ENCODE assay signal across 16 cellular contexts in genomic region chr6:83265384-83265783, GRCh38.
DNase-seq lines count a peak whose midpoint lies in the region; ATAC-seq and TF ChIP-seq lines count a peak whose summit lies in the region.
"Had no signal": no experiment of that assay in that cellular context is flagged by ENCODE, and none has a peak within 500 bp of the region (broad histone marks: within the 10 kb centered on the region; RNA-seq: fewer than 3 reads in every experiment).

No MANE protein-coding gene starts in this region.

- ATAC-seq in stimulated activated naive CD8-positive, alpha-beta T cell treated with anti-CD3 and anti-CD28 coated beads, Interleukin-15, amount 100 ng/mL, for 72 hours, result peak; percentile 48
- ATAC-seq in stimulated activated naive CD8-positive, alpha-beta T cell treated with anti-CD3 and anti-CD28 coated beads, Interleukin-15, Interleukin-2, amounts not matched to agents 100 U/mL and 50 U/mL, for 24 hours, result no peak
- no peak for ATAC-seq in GM19324 (IDR thresholded peaks at IDR 0.05; ENCODE audit: low FRiP score, unreplicated experiment)

- peaks cover 8% of the 10 kb centered on the region for H3K27me3 Mint-ChIP-seq in stimulated activated naive CD8-positive, alpha-beta T cell treated with anti-CD3 and anti-CD28 coated beads, Interleukin-15, amount 100 ng/mL, for 72 hours
- peaks cover 6% of the 10 kb centered on the region for H3K27me3 Mint-ChIP-seq in activated naive CD4-positive, alpha-beta T cell treated with anti-CD3 and anti-CD28 coated beads for 36 hours (ENCODE audit: low read depth)
- H3K27me3 Mint-ChIP-seq: activated naive CD4-positive, alpha-beta T cell treated with anti-CD3 and anti-CD28 coated beads, Interleukin-2, amount 10 ng/mL, durations not matched to agents 7 days and 5 days had no signal

- no peak overlapping the region for H3K27ac Mint-ChIP-seq in stimulated activated naive CD8-positive, alpha-beta T cell treated with anti-CD3 and anti-CD28 coated beads, Interleukin-15, amount 100 ng/mL, for 72 hours
- H3K27ac Mint-ChIP-seq in activated naive CD4-positive, alpha-beta T cell treated with anti-CD3 and anti-CD28 coated beads for 36 hours, result no peak overlapping the region
- H3K27ac Mint-ChIP-seq: activated naive CD4-positive, alpha-beta T cell treated with anti-CD3 and anti-CD28 coated beads, Interleukin-2, amount 10 ng/mL, durations not matched to agents 7 days and 5 days had no signal

- no peak overlapping the region for H3K4me3 ChIP-seq in fibroblast of villous mesenchyme (ENCODE audit: low read depth, low read length)
- H3K4me3 ChIP-seq: transverse colon had no signal

- CTCF ChIA-PET in activated naive CD4-positive, alpha-beta T cell treated with anti-CD3 and anti-CD28 coated beads for 36 hours (lab: Charles Lee), result no interaction called here

- TF ChIP-seq CTCF in fibroblast of villous mesenchyme (IDR thresholded peaks at IDR 0.05; ENCODE audit: insufficient read depth, low read depth, low read length), result no peak

- H3K4me1 Mint-ChIP-seq in stimulated activated naive CD8-positive, alpha-beta T cell treated with anti-CD3 and anti-CD28 coated beads, Interleukin-15, amount 100 ng/mL, for 72 hours, result no peaks in the 10 kb centered on the region
- no peaks in the 10 kb centered on the region for H3K4me1 Mint-ChIP-seq in activated naive CD4-positive, alpha-beta T cell treated with anti-CD3 and anti-CD28 coated beads for 36 hours (ENCODE audit: low read depth)
- H3K4me1 Mint-ChIP-seq: activated naive CD4-positive, alpha-beta T cell treated with anti-CD3 and anti-CD28 coated beads, Interleukin-2, amount 10 ng/mL, durations not matched to agents 7 days and 5 days had no signal

- intact Hi-C loops in activated naive CD4-positive, alpha-beta T cell treated with anti-CD3 and anti-CD28 coated beads for 36 hours (cut with micrococcal nuclease), result no loop called here

- DNase-seq in stimulated activated naive CD8-positive, alpha-beta T cell treated with anti-CD3 and anti-CD28 coated beads, Interleukin-15, amount 100 ng/mL, for 72 hours, result no peak
- DNase-seq in stimulated activated naive CD8-positive, alpha-beta T cell treated with anti-CD3 and anti-CD28 coated beads, Interleukin-15, Interleukin-2, amounts not matched to agents 100 U/mL and 50 U/mL, for 24 hours, result no peak
- DNase-seq in astrocyte of the hippocampus (ENCODE audit: low read depth, low spot score) (peak; percentile 51), fibroblast of villous mesenchyme (ENCODE audit: low read depth) (peak; percentile 47), occipital lobe (lab: John Stamatoyannopoulos, UW) (no peak), D341Med (ENCODE audit: low spot score) (no peak)
- no peak for DNase-seq in activated naive CD4-positive, alpha-beta T cell treated with anti-CD3 and anti-CD28 coated beads for 36 hours
- DNase-seq: activated CD4-positive, CD25-positive, alpha-beta regulatory T cell treated with anti-CD3 and anti-CD28 coated beads, Interleukin-2, amount 50 U/mL, for 72 hours; activated naive CD4-positive, alpha-beta T cell treated with anti-CD3 and anti-CD28 coated beads, Interleukin-2, amount 10 ng/mL, durations not matched to agents 7 days and 5 days; caudate nucleus; head of caudate nucleus; NCI-H2171 treated with DMSO at 0.1 percent for 48 hours; Right ventricle myocardium superior; stimulated activated CD4-positive, alpha-beta T cell treated with anti-CD3 and anti-CD28 coated beads, Interleukin-4, amount 100 ng/mL, for 4 hours; transverse colon had no signal

- no peaks in the 10 kb centered on the region for H3K36me3 Mint-ChIP-seq in activated naive CD4-positive, alpha-beta T cell treated with anti-CD3 and anti-CD28 coated beads for 36 hours (ENCODE audit: low read depth)
- H3K36me3 Mint-ChIP-seq: activated naive CD4-positive, alpha-beta T cell treated with anti-CD3 and anti-CD28 coated beads, Interleukin-2, amount 10 ng/mL, durations not matched to agents 7 days and 5 days had no signal

- H3K4me3 Mint-ChIP-seq in stimulated activated naive CD8-positive, alpha-beta T cell treated with anti-CD3 and anti-CD28 coated beads, Interleukin-15, amount 100 ng/mL, for 72 hours, result no peak overlapping the region
- no peak overlapping the region for H3K4me3 Mint-ChIP-seq in activated naive CD4-positive, alpha-beta T cell treated with anti-CD3 and anti-CD28 coated beads for 36 hours
- H3K4me3 Mint-ChIP-seq: activated naive CD4-positive, alpha-beta T cell treated with anti-CD3 and anti-CD28 coated beads, Interleukin-2, amount 10 ng/mL, durations not matched to agents 7 days and 5 days had no signal

- peaks cover 0 to 4% of the 10 kb centered on the region in 2 donors for H3K9me3 Mint-ChIP-seq in stimulated activated naive CD8-positive, alpha-beta T cell treated with anti-CD3 and anti-CD28 coated beads, Interleukin-15, amount 100 ng/mL, for 72 hours
- no peaks in the 10 kb centered on the region for H3K9me3 Mint-ChIP-seq in activated naive CD4-positive, alpha-beta T cell treated with anti-CD3 and anti-CD28 coated beads for 36 hours
- H3K9me3 Mint-ChIP-seq: activated naive CD4-positive, alpha-beta T cell treated with anti-CD3 and anti-CD28 coated beads, Interleukin-2, amount 10 ng/mL, durations not matched to agents 7 days and 5 days had no signal

Comparison
In these comparisons a context has a peak if more than half of its experiments do, and no peak if none do; other contexts are left out.
1. DNase-seq: peak in astrocyte of the hippocampus (single experiment) and fibroblast of villous mesenchyme (single experiment); none in stimulated activated naive CD8-positive, alpha-beta T cell treated with anti-CD3 and anti-CD28 coated beads, Interleukin-15, amount 100 ng/mL, for 72 hours (0 of 2), stimulated activated naive CD8-positive, alpha-beta T cell treated with anti-CD3 and anti-CD28 coated beads, Interleukin-15, Interleukin-2, amounts not matched to agents 100 U/mL and 50 U/mL, for 24 hours (single experiment), occipital lobe (single experiment), activated naive CD4-positive, alpha-beta T cell treated with anti-CD3 and anti-CD28 coated beads for 36 hours (single experiment) and D341Med (single experiment).